Comparison of ENCODE assay signal across 13 cellular contexts in the genomic region with DNA sequence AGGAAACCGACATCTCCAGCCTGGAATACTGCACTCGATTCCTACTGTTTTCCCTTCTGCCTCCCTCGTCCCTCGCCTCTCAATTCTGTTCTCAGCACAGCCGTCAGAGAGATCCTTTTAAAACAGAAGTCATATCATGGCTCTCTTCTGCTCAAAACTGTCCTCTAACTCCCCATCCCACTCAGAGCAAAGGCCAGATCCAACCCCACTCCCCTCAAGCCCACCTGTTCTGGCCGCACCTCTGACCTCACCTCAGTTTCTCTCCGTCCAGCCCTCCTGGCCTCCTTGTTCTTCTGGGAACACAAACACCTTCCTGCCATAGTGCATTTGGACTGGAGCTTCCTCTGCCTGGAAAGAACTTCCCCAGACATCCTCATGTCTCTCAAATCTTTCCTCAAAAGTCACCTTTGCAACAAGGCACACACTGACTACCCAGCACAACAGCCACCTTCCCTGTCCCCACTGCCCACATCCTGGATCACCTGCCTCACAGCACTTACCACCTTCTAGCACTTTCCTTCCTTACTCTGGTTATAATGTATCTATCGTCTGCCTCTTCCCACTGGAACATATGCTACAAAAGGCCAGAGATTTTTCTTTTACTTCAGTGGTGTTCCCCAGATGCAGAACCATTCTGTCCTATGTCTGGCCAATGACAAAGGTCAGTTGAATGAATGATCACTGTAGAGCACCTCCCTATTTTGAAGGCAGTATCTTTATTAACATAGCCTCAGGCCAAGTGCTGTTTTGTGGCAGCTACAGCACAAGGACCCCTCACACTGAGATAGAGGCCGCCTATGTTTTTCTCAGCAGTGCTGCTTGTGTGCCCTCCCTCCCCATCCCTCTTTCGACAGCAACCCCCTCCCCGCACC. TPM values are rescaled to one million over a fixed set of nuclear protein-coding genes. Genes with fewer than 3 reads are reported as not detected.
A peak's percentile ranks its signal among the peaks of the same experiment; 100 is the strongest.
DNase-seq lines count a peak whose midpoint lies in the region; ATAC-seq, FAIRE-seq and TF ChIP-seq lines count a peak whose summit lies in the region.
"Had no signal": no experiment of that assay in that cellular context is flagged by ENCODE, and none has a peak within 500 bp of the region (broad histone marks: within the 10 kb centered on the region; RNA-seq: fewer than 3 reads in every experiment).

No MANE protein-coding gene starts in this region.

- peaks cover 4% of the 10 kb centered on the region; the same call in 1 of the 2 replicates for H3K23me2 ChIP-seq in H1 (ENCODE audit: low read depth, low read length)

- TF ChIP-seq RAD21 in H1 (IDR thresholded peaks at IDR 0.05 in 1 of 2, conservative IDR thresholded peaks at IDR 0.05 in 1 of 2; ENCODE audit: low read depth in 2 of 2, low read length in 2 of 2): no peak

- peak; percentile 63 for TF ChIP-seq POLR2A in GM19099 (IDR thresholded peaks at IDR 0.05; ENCODE audit: extremely low read depth, insufficient read length, low read depth)
- no peak for TF ChIP-seq POLR2A in H1 (IDR thresholded peaks at IDR 0.05; ENCODE audit: control extremely low read depth in 1 of 2, low read depth in 2 of 2, low read length in 2 of 2)

- no peaks in the 10 kb centered on the region for H3K9me3 ChIP-seq in CD4-positive, CD25-positive, alpha-beta regulatory T cell (ENCODE audit: control insufficient read depth in 2 of 2, low read length in 2 of 2)
- H3K9me3 ChIP-seq in H1 (ENCODE audit: insufficient read depth in 2 of 2, low read depth in 1 of 2, low read length in 1 of 2): no peaks in the 10 kb centered on the region

- no peak overlapping the region for H4K91ac ChIP-seq in H1 (replicated peaks; ENCODE audit: insufficient read length, low read length)

- H3K9ac ChIP-seq in H1 (replicated peaks in 1 of 4; ENCODE audit: extremely low read depth in 1 of 4, low read depth in 3 of 4, low read length in 3 of 4): no peak overlapping the region

- H3K4me1 Mint-ChIP-seq in CD4-positive, CD25-positive, alpha-beta regulatory T cell: peaks cover 9 to 70% (median 47%) of the 10 kb centered on the region in 4 donors
- H3K4me1 Mint-ChIP-seq in activated T-cell treated with anti-CD3 and anti-CD28 coated beads, Interleukin-2, amount 50 U/mL, for 24 hours (ENCODE audit: low read depth): peaks cover 77% of the 10 kb centered on the region

- H3K9me3 Mint-ChIP-seq in CD4-positive, CD25-positive, alpha-beta regulatory T cell: peaks cover 0 to 5% (median 0%) of the 10 kb centered on the region in 7 donors
- no peaks in the 10 kb centered on the region for H3K9me3 Mint-ChIP-seq in activated T-cell treated with anti-CD3 and anti-CD28 coated beads, Interleukin-2, amount 50 U/mL, for 24 hours

- no peak overlapping the region for H4K8ac ChIP-seq in H1 (ENCODE audit: extremely low read depth, insufficient read depth, low read length)

- no peak overlapping the region for H3K23ac ChIP-seq in H1 (ENCODE audit: insufficient read length)

- H4K20me1 ChIP-seq in H1 (replicated peaks in 1 of 2; ENCODE audit: control insufficient read depth in 1 of 2, insufficient read depth in 2 of 2, low read length in 2 of 2): peaks cover 0 to 2% of the 10 kb centered on the region in 2 experiments

- H2AFZ ChIP-seq in H1 (ENCODE audit: low read length): no peak overlapping the region

- H3K36me3 Mint-ChIP-seq in CD4-positive, CD25-positive, alpha-beta regulatory T cell: peaks cover 36% of the 10 kb centered on the region
- H3K36me3 Mint-ChIP-seq in activated T-cell treated with anti-CD3 and anti-CD28 coated beads, Interleukin-2, amount 50 U/mL, for 24 hours (ENCODE audit: low read depth): peaks cover 57% of the 10 kb centered on the region

- no peak overlapping the region for H3K56ac ChIP-seq in H1 (replicated peaks; ENCODE audit: insufficient read length, low read depth, low read length)

- TF ChIP-seq EP300 in H1 (IDR thresholded peaks at IDR 0.05; ENCODE audit: borderline replicate concordance in 1 of 2, low read depth in 2 of 2, low read length in 2 of 2): no peak

- H3K27me3 ChIP-seq in CD4-positive, CD25-positive, alpha-beta regulatory T cell (ENCODE audit: control insufficient read depth, insufficient read depth, low read length): no peaks in the 10 kb centered on the region
- peaks cover 3 to 19% (median 9%) of the 10 kb centered on the region in 4 experiments for H3K27me3 ChIP-seq in H1 (replicated peaks in 1 of 4; ENCODE audit: control insufficient read depth in 3 of 4, extremely low read depth in 1 of 4, insufficient read depth in 3 of 4, low read length in 3 of 4)

- peaks cover 28% of the 10 kb centered on the region for H3K36me3 ChIP-seq in CD4-positive, CD25-positive, alpha-beta regulatory T cell (ENCODE audit: control insufficient read depth, insufficient read depth, low read length)
- peaks cover 0 to 10% (median 0%) of the 10 kb centered on the region in 4 experiments; a peak in 3 of 8 replicates for H3K36me3 ChIP-seq in H1 (ENCODE audit: control insufficient read depth in 2 of 4, insufficient read depth in 4 of 4, low read length in 3 of 4)

- H3K14ac ChIP-seq in H1 (ENCODE audit: insufficient read length): no peak overlapping the region

- no peak overlapping the region for H4K5ac ChIP-seq in H1 (ENCODE audit: insufficient read length, low read depth, low read length)

- H3K4me3 ChIP-seq in CD4-positive, CD25-positive, alpha-beta regulatory T cell (ENCODE audit: low read depth, low read length): peak overlapping the region; percentile 70
- H3K4me3 ChIP-seq in H1 (ENCODE audit: extremely low read depth in 1 of 4, insufficient read depth in 2 of 4, low read depth in 3 of 4, low read length in 4 of 4): no peak overlapping the region

- POLR2A ChIA-PET in H1 (lab: Charles Lee; ENCODE audit: partially characterized antibody): no interaction called here

- H3K4me1 ChIP-seq in CD4-positive, CD25-positive, alpha-beta regulatory T cell (ENCODE audit: control insufficient read depth, insufficient read depth, low read length, poor library complexity, severe bottlenecking): peaks cover 39% of the 10 kb centered on the region
- 0 out of 7 replicates have a peak, but pooled peaks cover 0 to under 1% (median 0%) of the 10 kb centered on the region in 4 experiments for H3K4me1 ChIP-seq in H1 (replicated peaks in 1 of 4; ENCODE audit: control insufficient read depth in 3 of 4, insufficient read depth in 4 of 4, low read length in 3 of 4)

- no peak overlapping the region for H2BK15ac ChIP-seq in H1 (ENCODE audit: low read length)

- peaks cover 7% of the 10 kb centered on the region for H3K27me3 Mint-ChIP-seq in CD4-positive, CD25-positive, alpha-beta regulatory T cell
- H3K27me3 Mint-ChIP-seq in activated T-cell treated with anti-CD3 and anti-CD28 coated beads, Interleukin-2, amount 50 U/mL, for 24 hours: no peaks in the 10 kb centered on the region

- H2BK5ac ChIP-seq in H1 (ENCODE audit: low read depth, low read length): no peak overlapping the region

- no peak overlapping the region; the same call in 1 of the 2 replicates for H2AK5ac ChIP-seq in H1 (ENCODE audit: low read depth, low read length)

- no peak for ATAC-seq in CD4-positive, CD25-positive, alpha-beta regulatory T cell (ENCODE audit: low read depth in 2 of 2)
- no peak for ATAC-seq in HG02642 (IDR thresholded peaks at IDR 0.05; ENCODE audit: poor library complexity, unreplicated experiment)

- H3K4me2 ChIP-seq in H1 (ENCODE audit: insufficient read depth in 1 of 2, low read depth in 2 of 2, low read length in 2 of 2): no peak overlapping the region

- peak overlapping the region; percentile 95 to 100 (median 98) for H3K4me3 Mint-ChIP-seq in CD4-positive, CD25-positive, alpha-beta regulatory T cell
- H3K4me3 Mint-ChIP-seq in activated T-cell treated with anti-CD3 and anti-CD28 coated beads, Interleukin-2, amount 50 U/mL, for 24 hours: peak overlapping the region; percentile 93

- H2BK12ac ChIP-seq in H1 (ENCODE audit: low read depth, low read length): no peak overlapping the region; the same call in 1 of the 2 replicates

- H3K79me2 ChIP-seq in H1 (ENCODE audit: control insufficient read depth in 1 of 2, insufficient read depth in 2 of 2, low read length in 2 of 2): no peaks in the 10 kb centered on the region

- no peak overlapping the region for H3K18ac ChIP-seq in H1 (ENCODE audit: extremely low read depth, low read length)

- H2BK120ac ChIP-seq in H1 (replicated peaks; ENCODE audit: low read depth, low read length): no peak overlapping the region

- 62% methylated on average over 9 of the region's 11 CpGs; no CpG with 5 or more reads in 1 of the 2 experiments for WGBS in H1 (ENCODE audit: extremely low coverage in 1 of 2, insufficient coverage in 1 of 2, insufficient read length in 1 of 2, insufficient replicate concordance in 2 of 2, low coverage in 1 of 2, low lambda C conversion rate in 2 of 2, missing lambda C conversion rate in 1 of 2), 2 experiments

- no peaks in the 10 kb centered on the region for H3K79me1 ChIP-seq in H1 (ENCODE audit: low read depth, low read length)

- peak overlapping the region; percentile 98 for H3K27ac ChIP-seq in CD4-positive, CD25-positive, alpha-beta regulatory T cell (ENCODE audit: insufficient read depth, low read length, poor library complexity, severe bottlenecking)
- H3K27ac ChIP-seq in H1 (ENCODE audit: low read depth, low read length): no peak overlapping the region

- CTCF ChIA-PET in H1 (lab: Charles Lee; ENCODE audit: partially characterized antibody): interaction anchor here (0.6 to 1.4 kb wide), 2 partner anchors 12 to 30 kb away, joined by 3 to 5 read pairs; no protein-coding TSS in a partner anchor

- no peak for TF ChIP-seq CTCF in H1 (IDR thresholded peaks at IDR 0.05; ENCODE audit: control extremely low read depth in 1 of 3, insufficient read depth in 1 of 3, low read depth in 1 of 3, low read length in 3 of 3)

- no peak for FAIRE-seq in H1 (lab: Jason Lieb, UNC)
- FAIRE-seq: bronchial epithelial cell, islet of Langerhans, RCC 7860 had no signal

- no peak overlapping the region for H3K4ac ChIP-seq in H1 (replicated peaks; ENCODE audit: insufficient read length, low read depth, low read length)

- H2BK20ac ChIP-seq in H1 (ENCODE audit: low read length): no peak overlapping the region

- H3K27ac Mint-ChIP-seq in CD4-positive, CD25-positive, alpha-beta regulatory T cell: peak overlapping the region; percentile 94 to 100 (median 96)
- H3K27ac Mint-ChIP-seq in activated T-cell treated with anti-CD3 and anti-CD28 coated beads, Interleukin-2, amount 50 U/mL, for 24 hours: peak overlapping the region; percentile 97

- peak; percentile 29 to 53 (median 39) for DNase-seq in CD4-positive, CD25-positive, alpha-beta regulatory T cell
- DNase-seq in activated T-cell treated with anti-CD3 and anti-CD28 coated beads, Interleukin-2, amount 50 U/mL, for 24 hours: no peak
- DNase-seq in H1 (ENCODE audit: low read depth in 1 of 2, low spot score in 2 of 2) (no peak), NCI-H524 treated with DMSO at 0.1 percent for 48 hours (lab: John Stamatoyannopoulos, UW) (no peak), SHP77 treated with DMSO at 0.1 percent for 48 hours (lab: John Stamatoyannopoulos, UW) (no peak), DMS114 treated with DMSO at 0.1 percent for 48 hours (lab: John Stamatoyannopoulos, UW; ENCODE audit: unreplicated experiment) (no peak)
- DNase-seq: AML-193, NCI-H1417 had no signal

RNA-seq across cellular contexts. Expression of gene HLA-B, which starts 4.2 kb away (rescaled TPM):
- total RNA-seq in CD4-positive, CD25-positive, alpha-beta regulatory T cell: 8,618 TPM
- polyA plus RNA-seq in CD4-positive, CD25-positive, alpha-beta regulatory T cell: 1,000 to 10,000 TPM; 4,778 to 8,292 (median 6,791) TPM
- total RNA-seq in H1 (2021; fragmentation: NEBNext Ultra II Directional; extraction: Animal tissue kit (Norgen Biotek cat#: 25700)): 129 and 154 TPM in 2 replicates
- polyA plus RNA-seq in H1 (2011; rRNA removed): 231 and 233 TPM in 2 replicates
- polyA plus RNA-seq in H1 (2011; cell fraction: cytosol; rRNA removed): 264 TPM
- polyA plus RNA-seq in H1 (2011; cell fraction: nucleus; rRNA removed): 473 TPM
- polyA plus RNA-seq in H1 (2012, experiment 1 of 2): 191 to 332 TPM (median 243 TPM) in 4 replicates
- polyA plus RNA-seq in H1 (2012, experiment 2 of 2): 170 TPM
- 144 TPM for polyA plus RNA-seq in H1 (2013, experiment 1 of 2)
- polyA plus RNA-seq in H1 (2013, experiment 2 of 2): 158 TPM
- polyA minus RNA-seq in H1 (2011; rRNA and poly(A)+ RNA removed): 183 and 191 TPM in 2 replicates
- polyA minus RNA-seq in H1 (2011; cell fraction: cytosol; rRNA and poly(A)+ RNA removed): 145 TPM
- polyA minus RNA-seq in H1 (2011; cell fraction: nucleus; rRNA and poly(A)+ RNA removed): 91.7 TPM

RNA-seq across cellular contexts. Expression of gene MICA, which starts 50.7 kb away (rescaled TPM):
- 15.9 TPM for total RNA-seq in CD4-positive, CD25-positive, alpha-beta regulatory T cell
- polyA plus RNA-seq in CD4-positive, CD25-positive, alpha-beta regulatory T cell: 10 to 100 TPM in 1 of 4 donors, 1 to 10 TPM in 3; 6.4 to 10.6 (median 7.5) TPM
- 11.3 and 12.5 TPM in 2 replicates for total RNA-seq in H1 (2021; fragmentation: NEBNext Ultra II Directional; extraction: Animal tissue kit (Norgen Biotek cat#: 25700))
- 16.3 and 17.0 TPM in 2 replicates for polyA plus RNA-seq in H1 (2011; rRNA removed)
- 17.9 TPM for polyA plus RNA-seq in H1 (2011; cell fraction: cytosol; rRNA removed)
- 32.5 TPM for polyA plus RNA-seq in H1 (2011; cell fraction: nucleus; rRNA removed)
- 15.7 to 19.2 TPM (median 17.3 TPM) in 4 replicates for polyA plus RNA-seq in H1 (2012, experiment 1 of 2)
- 15.6 TPM for polyA plus RNA-seq in H1 (2012, experiment 2 of 2)
- polyA plus RNA-seq in H1 (2013, experiment 1 of 2): 20.9 TPM
- 23.1 TPM for polyA plus RNA-seq in H1 (2013, experiment 2 of 2)
- polyA minus RNA-seq in H1 (2011; rRNA and poly(A)+ RNA removed): 19.7 and 23.1 TPM in 2 replicates
- 12.0 TPM for polyA minus RNA-seq in H1 (2011; cell fraction: cytosol; rRNA and poly(A)+ RNA removed)
- 18.4 TPM for polyA minus RNA-seq in H1 (2011; cell fraction: nucleus; rRNA and poly(A)+ RNA removed)

Comparison
In these comparisons a context has a peak if more than half of its experiments do, and no peak if none do; other contexts are left out.
1. DNase-seq: peak in CD4-positive, CD25-positive, alpha-beta regulatory T cell (3 of 3); none in activated T-cell treated with anti-CD3 and anti-CD28 coated beads, Interleukin-2, amount 50 U/mL, for 24 hours (single experiment), H1 (0 of 2), NCI-H524 treated with DMSO at 0.1 percent for 48 hours (single experiment), SHP77 treated with DMSO at 0.1 percent for 48 hours (single experiment) and DMS114 treated with DMSO at 0.1 percent for 48 hours (single experiment).
2. RNA of gene HLA-B, which starts 4.2 kb away (total RNA-seq): 8,618 TPM in CD4-positive, CD25-positive, alpha-beta regulatory T cell (single experiment); 129 to 154 TPM in H1; every median in the first group is over 10 times any median in the second.